Comparison of ENCODE assay signal across 14 cellular contexts in genomic region chr13:88704600-88705275, GRCh38.
DNase-seq lines count a peak whose midpoint lies in the region; ATAC-seq and TF ChIP-seq lines count a peak whose summit lies in the region.
"Had no signal": no experiment of that assay in that cellular context is flagged by ENCODE, and none has a peak within 500 bp of the region (broad histone marks: within the 10 kb centered on the region; RNA-seq: fewer than 3 reads in every experiment).

No MANE protein-coding gene starts in this region.

- H3K27me3 ChIP-seq in Panc1 (ENCODE audit: control insufficient read depth, insufficient read depth, low read length) (no peaks in the 10 kb centered on the region), right cardiac atrium (ENCODE audit: control insufficient read depth, insufficient read depth) (no peaks in the 10 kb centered on the region), subcutaneous abdominal adipose tissue (ENCODE audit: control insufficient read depth in 5 of 5, insufficient read depth in 4 of 5, low read length in 5 of 5) (no peaks in the 10 kb centered on the region)
- H3K27me3 ChIP-seq: SJCRH30, spleen had no signal

- no peaks in the 10 kb centered on the region for H3K36me3 Mint-ChIP-seq in activated CD4-positive, alpha-beta T cell treated with anti-CD3 and anti-CD28 coated beads, Interleukin-2, amount 10 ng/mL, durations not matched to agents 24 days and 14 days (ENCODE audit: low read depth)
- H3K36me3 Mint-ChIP-seq in activated CD4-positive, alpha-beta T cell treated with anti-CD3 and anti-CD28 coated beads for 36 hours (ENCODE audit: low read depth): no peaks in the 10 kb centered on the region

- no peak overlapping the region for H3K27ac Mint-ChIP-seq in activated CD4-positive, alpha-beta T cell treated with anti-CD3 and anti-CD28 coated beads, Interleukin-2, amount 10 ng/mL, durations not matched to agents 24 days and 14 days
- no peak overlapping the region for H3K27ac Mint-ChIP-seq in activated CD4-positive, alpha-beta T cell treated with anti-CD3 and anti-CD28 coated beads for 36 hours

- DNase-seq in activated CD4-positive, alpha-beta T cell treated with anti-CD3 and anti-CD28 coated beads, Interleukin-2, amount 10 ng/mL, durations not matched to agents 24 days and 14 days: no peak
- no peak for DNase-seq in activated CD4-positive, alpha-beta T cell treated with anti-CD3 and anti-CD28 coated beads for 36 hours
- DNase-seq in Panc1 (ENCODE audit: low read depth, low spot score) (no peak), right cardiac atrium (peak in 1 of 3 donors; percentile 20), NCI-H146 treated with DMSO at 0.1 percent for 48 hours (lab: John Stamatoyannopoulos, UW; ENCODE audit: unreplicated experiment) (no peak), EL (no peak)
- DNase-seq: ACHN; activated CD4-positive, alpha-beta T cell treated with anti-CD3 and anti-CD28 coated beads for 48 hours; IMR-90; NCI-H2171 treated with DMSO at 0.1 percent for 48 hours; SJCRH30; spleen had no signal

- H3K27me3 Mint-ChIP-seq in activated CD4-positive, alpha-beta T cell treated with anti-CD3 and anti-CD28 coated beads, Interleukin-2, amount 10 ng/mL, durations not matched to agents 24 days and 14 days: no peaks in the 10 kb centered on the region
- H3K27me3 Mint-ChIP-seq in activated CD4-positive, alpha-beta T cell treated with anti-CD3 and anti-CD28 coated beads for 36 hours: no peaks in the 10 kb centered on the region

- H3K4me3 Mint-ChIP-seq in activated CD4-positive, alpha-beta T cell treated with anti-CD3 and anti-CD28 coated beads, Interleukin-2, amount 10 ng/mL, durations not matched to agents 24 days and 14 days: peak overlapping the region; percentile 33
- no peak overlapping the region for H3K4me3 Mint-ChIP-seq in activated CD4-positive, alpha-beta T cell treated with anti-CD3 and anti-CD28 coated beads for 36 hours

- intact Hi-C loops in activated CD4-positive, alpha-beta T cell treated with anti-CD3 and anti-CD28 coated beads, Interleukin-2, amount 10 ng/mL, durations not matched to agents 24 days and 14 days (cut with micrococcal nuclease): no loop called here
- intact Hi-C loops in activated CD4-positive, alpha-beta T cell treated with anti-CD3 and anti-CD28 coated beads for 36 hours (cut with DNase I, micrococcal nuclease): no loop called here
- intact Hi-C loops in Panc1 (cut with micrococcal nuclease; ENCODE audit: unreplicated experiment): no loop called here
- intact Hi-C loops in right cardiac atrium (cut with DNase I): no loop called here

- no peak for TF ChIP-seq CTCF in Panc1 (IDR thresholded peaks at IDR 0.05)

- CTCF ChIA-PET in activated CD4-positive, alpha-beta T cell treated with anti-CD3 and anti-CD28 coated beads for 36 hours (lab: Charles Lee): no interaction called here
- CTCF ChIA-PET in Panc1 (lab: Charles Lee): no interaction called here

- BruUV-seq in Panc1 (replicated peaks; lab: Mats Ljungman, UMichigan): no TSS peak

- no peaks in the 10 kb centered on the region for H3K9me3 ChIP-seq in Panc1 (ENCODE audit: control insufficient read depth, insufficient read depth, low read depth, low read length)
- no peaks in the 10 kb centered on the region for H3K9me3 ChIP-seq in right cardiac atrium (ENCODE audit: control insufficient read depth, low read length)
- peaks cover 0 to under 1% (median 0%) of the 10 kb centered on the region in 5 donors for H3K9me3 ChIP-seq in subcutaneous abdominal adipose tissue (ENCODE audit: control insufficient read depth in 5 of 5, low read length in 5 of 5)
- H3K9me3 ChIP-seq: SJCRH30, spleen had no signal

- H3K4me3 ChIP-seq in Panc1 (ENCODE audit: low read depth in 2 of 2, low read length in 2 of 2): peak overlapping the region; percentile 30 to 46
- peak overlapping the region; percentile 51 for H3K4me3 ChIP-seq in right cardiac atrium (ENCODE audit: low read length)
- H3K4me3 ChIP-seq in subcutaneous abdominal adipose tissue (ENCODE audit: low read depth in 1 of 5, low read length in 5 of 5): peak overlapping the region; percentile 6 to 57 (median 22)
- H3K4me3 ChIP-seq: SJCRH30 had no signal

- POLR2A ChIA-PET in activated CD4-positive, alpha-beta T cell treated with anti-CD3 and anti-CD28 coated beads for 36 hours (lab: Charles Lee): no interaction called here
- POLR2A ChIA-PET in Panc1 (lab: Charles Lee): no interaction called here

- no peak for ATAC-seq in activated CD4-positive, alpha-beta T cell treated with anti-CD3 and anti-CD28 coated beads for 36 hours
- ATAC-seq in Panc1: no peak
- peak in 1 of 2 donors; percentile 54 for ATAC-seq in right cardiac atrium
- no peak for ATAC-seq in HG03280 (IDR thresholded peaks at IDR 0.05; ENCODE audit: unreplicated experiment)

- in situ Hi-C loops in Panc1 (cut with HindIII; ENCODE audit: low pct_unique_long_range_greater_than_20kb, low sequenced_read_pairs): no loop called here

- peak overlapping the region in 2 of 5 donors; percentile 57 to 62 for H3K9ac ChIP-seq in subcutaneous abdominal adipose tissue (ENCODE audit: low read length in 5 of 5)

- H3K9me3 Mint-ChIP-seq in activated CD4-positive, alpha-beta T cell treated with anti-CD3 and anti-CD28 coated beads, Interleukin-2, amount 10 ng/mL, durations not matched to agents 24 days and 14 days: peaks cover 8% of the 10 kb centered on the region
- peaks cover 3% of the 10 kb centered on the region for H3K9me3 Mint-ChIP-seq in activated CD4-positive, alpha-beta T cell treated with anti-CD3 and anti-CD28 coated beads for 36 hours (ENCODE audit: low read depth)

- 24% methylated on average over 7 of the region's 7 CpGs for WGBS in right cardiac atrium

- H3K4me1 ChIP-seq in Panc1 (ENCODE audit: control insufficient read depth, insufficient read depth, low read length): no peaks in the 10 kb centered on the region
- H3K4me1 ChIP-seq in right cardiac atrium (ENCODE audit: control insufficient read depth, insufficient read depth, low read length): no peaks in the 10 kb centered on the region
- peaks cover 0 to 15% (median 0%) of the 10 kb centered on the region in 5 donors for H3K4me1 ChIP-seq in subcutaneous abdominal adipose tissue (ENCODE audit: control insufficient read depth in 5 of 5, insufficient read depth in 5 of 5, low read length in 5 of 5)
- H3K4me1 ChIP-seq: SJCRH30, spleen had no signal

- H3K36me3 ChIP-seq in Panc1 (ENCODE audit: control insufficient read depth, insufficient read depth, low read length) (no peaks in the 10 kb centered on the region), subcutaneous abdominal adipose tissue (ENCODE audit: control insufficient read depth in 5 of 5, insufficient read depth in 5 of 5, low read length in 5 of 5) (no peaks in the 10 kb centered on the region)
- H3K36me3 ChIP-seq: SJCRH30, spleen had no signal

- H3K4me1 Mint-ChIP-seq in activated CD4-positive, alpha-beta T cell treated with anti-CD3 and anti-CD28 coated beads, Interleukin-2, amount 10 ng/mL, durations not matched to agents 24 days and 14 days: no peaks in the 10 kb centered on the region
- H3K4me1 Mint-ChIP-seq in activated CD4-positive, alpha-beta T cell treated with anti-CD3 and anti-CD28 coated beads for 36 hours: peaks cover 10% of the 10 kb centered on the region

- H3K27ac ChIP-seq in Panc1 (ENCODE audit: low read length) (no peak overlapping the region), right cardiac atrium (ENCODE audit: low read length) (no peak overlapping the region), subcutaneous abdominal adipose tissue (ENCODE audit: low read depth, low read length) (peak overlapping the region; percentile 72)
- H3K27ac ChIP-seq: SJCRH30, spleen had no signal
